12 cellular contexts compared by ENCODE assay signal in the genomic region with DNA sequence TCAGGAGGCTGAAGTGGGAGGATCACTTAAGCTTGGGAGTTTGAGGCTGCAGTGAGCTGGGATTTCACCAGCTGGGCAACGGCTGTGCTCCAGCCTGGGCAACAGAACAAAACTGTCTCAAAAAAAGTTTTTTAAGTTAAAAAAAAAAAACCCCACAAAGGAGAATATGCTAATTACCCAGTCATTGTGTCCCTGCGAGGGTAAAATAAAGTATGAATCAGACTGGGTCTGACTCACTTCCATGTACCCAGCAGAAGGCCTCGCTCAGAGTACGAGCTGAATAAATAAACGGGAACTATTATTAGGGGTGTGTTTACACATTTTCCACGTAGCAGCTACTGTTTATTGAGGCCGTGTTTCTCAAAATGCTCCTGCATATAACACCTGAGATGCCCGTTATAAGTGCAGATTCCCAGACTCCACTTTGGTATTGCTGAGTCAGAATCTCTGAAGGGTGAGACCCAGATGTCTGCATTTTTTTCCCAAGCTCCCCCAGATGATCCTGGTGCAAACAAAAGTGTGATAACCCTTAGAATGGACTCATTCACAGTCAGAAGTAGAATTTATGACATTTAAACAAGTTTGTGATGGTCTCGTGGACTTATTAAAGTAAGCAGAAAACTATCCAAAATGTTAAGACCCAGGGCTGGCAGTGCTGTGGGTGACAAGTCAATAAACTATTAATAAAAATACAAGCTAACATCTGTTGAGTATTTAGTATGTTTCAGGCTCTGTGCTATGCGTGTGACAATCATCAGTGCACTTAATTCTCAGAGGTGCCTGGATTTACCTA. TPM values are rescaled to one million over a fixed set of nuclear protein-coding genes. Genes with fewer than 3 reads are reported as not detected.
DNase-seq lines count a peak whose midpoint lies in the region; TF ChIP-seq lines count a peak whose summit lies in the region.
"Had no signal": no experiment of that assay in that cellular context is flagged by ENCODE, and none has a peak within 500 bp of the region (broad histone marks: within the 10 kb centered on the region; RNA-seq: fewer than 3 reads in every experiment).

No MANE protein-coding gene starts in this region.

- no peak overlapping the region for H3K27ac ChIP-seq in uterus
- H3K27ac ChIP-seq: transverse colon had no signal

- in situ Hi-C loops in Caki2 (cut with HindIII; ENCODE audit: low pct_unique_long_range_greater_than_20kb, low sequenced_read_pairs) (no loop called here), astrocyte of the cerebellum (cut with HindIII; ENCODE audit: low sequenced_read_pairs) (no loop called here)

- H3K27ac Mint-ChIP-seq in CD14-positive monocyte: peak overlapping the region in 2 of 7 donors; percentile 18 to 25
- H3K27ac Mint-ChIP-seq: dendritic cell treated with granulocyte-macrophage colony-stimulating factor and Interleukin-4, amounts not matched to agents 40 ng/mL and 50 ng/mL, for 4 days had no signal

- H3K4me3 Mint-ChIP-seq in CD14-positive monocyte: no peak overlapping the region
- H3K4me3 Mint-ChIP-seq: dendritic cell treated with granulocyte-macrophage colony-stimulating factor and Interleukin-4, amounts not matched to agents 40 ng/mL and 50 ng/mL, for 4 days had no signal

- H3K4me3 ChIP-seq in astrocyte of the cerebellum (ENCODE audit: low read depth, low read length) (no peak overlapping the region), uterus (no peak overlapping the region)
- H3K4me3 ChIP-seq: lung, transverse colon had no signal

- H3K4me1 Mint-ChIP-seq in CD14-positive monocyte: no peaks in the 10 kb centered on the region

- no peaks in the 10 kb centered on the region for H3K36me3 ChIP-seq in uterus

- DNase-seq in Caki2 (ENCODE audit: low read depth) (peak; percentile 74), HS-27A (ENCODE audit: low read depth) (peak; percentile 35), astrocyte of the cerebellum (ENCODE audit: low read depth) (peak; percentile 51), myocyte (ENCODE audit: low read depth) (peak; percentile 17), NCI-H2196 (lab: John Stamatoyannopoulos, UW; ENCODE audit: unreplicated experiment) (no peak), uterus (no peak), CD14-positive monocyte (ENCODE audit: low spot score) (no peak)
- DNase-seq: KBM-7, OCI-M1, transverse colon had no signal

- no peak for TF ChIP-seq POLR2A in uterus (IDR thresholded peaks at IDR 0.05)

- H3K27me3 ChIP-seq in uterus: no peaks in the 10 kb centered on the region
- H3K27me3 ChIP-seq: transverse colon had no signal

- intact Hi-C loops in uterus (cut with DNase I; ENCODE audit: low total_unique reads) (no loop called here), CD14-positive monocyte (cut with micrococcal nuclease) (no loop called here)

- peaks cover 0 to 4% (median 0%) of the 10 kb centered on the region in 7 donors for H3K9me3 Mint-ChIP-seq in CD14-positive monocyte
- H3K9me3 Mint-ChIP-seq: dendritic cell treated with granulocyte-macrophage colony-stimulating factor and Interleukin-4, amounts not matched to agents 40 ng/mL and 50 ng/mL, for 4 days had no signal

- peaks cover 0 to 6% of the 10 kb centered on the region in 2 donors for H3K9me3 ChIP-seq in uterus
- H3K9me3 ChIP-seq: transverse colon had no signal

- H3K4me1 ChIP-seq in uterus: no peaks in the 10 kb centered on the region
- H3K4me1 ChIP-seq: transverse colon had no signal

- TF ChIP-seq CTCF in astrocyte of the cerebellum (IDR thresholded peaks at IDR 0.05; ENCODE audit: low read depth, low read length, missing control alignments) (no peak), uterus (IDR thresholded peaks at IDR 0.05) (no peak), CD14-positive monocyte (IDR thresholded peaks at IDR 0.05) (no peak)

- H3K27me3 Mint-ChIP-seq in CD14-positive monocyte (ENCODE audit: low read depth in 3 of 3): peaks cover 13 to 29% (median 21%) of the 10 kb centered on the region in 3 donors

- H3K36me3 Mint-ChIP-seq in CD14-positive monocyte: no peaks in the 10 kb centered on the region

RNA-seq across cellular contexts. Expression of gene KCNC3, which starts 28.2 kb away (rescaled TPM):
- 0.49 and 0.74 TPM in 2 replicates for total RNA-seq in Caki2 (2014; rRNA removed; shearing (Covaris generic); ENCODE audit: low replicate concordance)
- total RNA-seq in myocyte: not detected in 2 replicates
- polyA plus RNA-seq in myocyte (2012): not detected
- total RNA-seq in uterus: 1 to 10 TPM in 1 of 4 donors, under 1 TPM in 2, not detected in 1; 0.26 to 2.4 (median 0.85) TPM
- polyA plus RNA-seq in CD14-positive monocyte: under 1 TPM in 1 of 2 donors, not detected in 1; 0.04 TPM

Comparison
In these comparisons a context has a peak if more than half of its experiments do, and no peak if none do; other contexts are left out.
1. DNase-seq: peak in Caki2 (single experiment), HS-27A (single experiment), astrocyte of the cerebellum (single experiment) and myocyte (single experiment); none in NCI-H2196 (single experiment), uterus (0 of 2) and CD14-positive monocyte (single experiment).